Comparison of ENCODE assay signal across 8 cellular contexts in genomic region chr17:46979023-46979870, GRCh38. TPM values are rescaled to one million over a fixed set of nuclear protein-coding genes. Genes with fewer than 3 reads are reported as not detected.
A peak's percentile ranks its signal among the peaks of the same experiment; 100 is the strongest.
DNase-seq lines count a peak whose midpoint lies in the region; ATAC-seq lines count a peak whose summit lies in the region.

Gene RPRML (minus strand): TSS chr17:46979253. CDS start chr17:46979007, 246 bp downstream.

- no peaks in the 10 kb centered on the region for H3K36me3 ChIP-seq in CD4-positive, alpha-beta memory T cell (ENCODE audit: insufficient read depth, low read length)
- H3K36me3 ChIP-seq in duodenal mucosa (ENCODE audit: control insufficient read depth in 1 of 2, insufficient read depth in 2 of 2, low read length in 2 of 2) (no peaks in the 10 kb centered on the region), mesendoderm (ENCODE audit: control insufficient read depth, insufficient read depth, low read length) (no peaks in the 10 kb centered on the region)

- no peak within 1 kb of the TSS for H4K8ac ChIP-seq in mesendoderm (ENCODE audit: low read depth, low read length)

- H3K36me3 Mint-ChIP-seq in CD4-positive, alpha-beta memory T cell, result peaks cover 4 to 22% of the 10 kb centered on the region in 2 donors

- peak within 1 kb of the TSS; percentile 78 to 90 (median 84) for H3K4me3 Mint-ChIP-seq in CD4-positive, alpha-beta memory T cell

- H3K9me3 Mint-ChIP-seq in CD4-positive, alpha-beta memory T cell, result peaks cover 0 to 1% (median 0%) of the 10 kb centered on the region in 8 donors

- H2BK120ac ChIP-seq in mesendoderm (ENCODE audit: low read depth, low read length), result no peak within 1 kb of the TSS

- H3K4me3 ChIP-seq in CD4-positive, alpha-beta memory T cell (ENCODE audit: low read length in 2 of 2), result peak within 1 kb of the TSS in 1 of 2 donors; percentile 54
- H3K4me3 ChIP-seq in Jurkat, Clone E6-1 (ENCODE audit: low read length), result peak within 1 kb of the TSS; percentile 48
- H3K4me3 ChIP-seq in duodenal mucosa (ENCODE audit: low read depth in 1 of 2, low read length in 2 of 2) (peak within 1 kb of the TSS; percentile 55 to 69), mesendoderm (ENCODE audit: low read length) (no peak within 1 kb of the TSS)

- peaks cover 37 to 46% of the 10 kb centered on the region in 2 donors for H3K27me3 Mint-ChIP-seq in CD4-positive, alpha-beta memory T cell

- H3K23ac ChIP-seq in mesendoderm (ENCODE audit: low read length), result peak within 1 kb of the TSS; percentile 45

- H3K79me2 ChIP-seq in mesendoderm (ENCODE audit: control insufficient read depth, insufficient read depth, low read length), result no peaks in the 10 kb centered on the region

- no peaks in the 10 kb centered on the region for H3K79me1 ChIP-seq in mesendoderm (ENCODE audit: low read length)

- H3K18ac ChIP-seq in mesendoderm (ENCODE audit: low read length), result no peak within 1 kb of the TSS

- WGBS in mesendoderm (ENCODE audit: extremely low coverage, insufficient coverage, low lambda C conversion rate), result no CpG with 5 or more reads among the region's 73 CpGs

- no peak within 1 kb of the TSS for H4K5ac ChIP-seq in mesendoderm (ENCODE audit: low read length)

- H3K56ac ChIP-seq in mesendoderm (ENCODE audit: low read length), result peak within 1 kb of the TSS; percentile 73

- H3K27ac Mint-ChIP-seq in CD4-positive, alpha-beta memory T cell, result peak within 1 kb of the TSS in 1 of 7 donors; percentile 20

- H2BK5ac ChIP-seq in mesendoderm (ENCODE audit: low read length), result no peak within 1 kb of the TSS

- peaks cover 6 to 12% (median 7%) of the 10 kb centered on the region in 4 donors for H3K4me1 Mint-ChIP-seq in CD4-positive, alpha-beta memory T cell

- H3K9ac ChIP-seq in duodenal mucosa (ENCODE audit: low read depth in 1 of 2, low read length in 2 of 2) (no peak within 1 kb of the TSS), mesendoderm (ENCODE audit: low read length) (peak within 1 kb of the TSS; percentile 17)

- no peak within 1 kb of the TSS for H2AK5ac ChIP-seq in mesendoderm (ENCODE audit: low read length)

- POLR2A ChIA-PET in CD4-positive, alpha-beta memory T cell (lab: Charles Lee; ENCODE audit: partially characterized antibody), result interaction anchor here (0.6 kb wide), 1 partner anchor 396 kb away, joined by 4 read pairs; no protein-coding TSS in a partner anchor

- CTCF ChIA-PET in CD4-positive, alpha-beta memory T cell (lab: Charles Lee; ENCODE audit: partially characterized antibody), result no interaction called here

- H3K4ac ChIP-seq in mesendoderm (ENCODE audit: low read depth, low read length), result no peak within 1 kb of the TSS

- H2BK15ac ChIP-seq in mesendoderm (replicated peaks; ENCODE audit: low read depth), result no peak within 1 kb of the TSS

- H3K4me2 ChIP-seq in mesendoderm (ENCODE audit: low read length), result peak within 1 kb of the TSS; percentile 66

- H3K27me3 ChIP-seq in CD4-positive, alpha-beta memory T cell (ENCODE audit: insufficient read depth, low read length), result peaks cover 21% of the 10 kb centered on the region
- H3K27me3 ChIP-seq in duodenal mucosa (ENCODE audit: control insufficient read depth in 1 of 2, insufficient read depth in 2 of 2, low read length in 2 of 2), result peaks cover 33 to 38% of the 10 kb centered on the region in 2 donors
- peaks cover 11% of the 10 kb centered on the region for H3K27me3 ChIP-seq in mesendoderm (ENCODE audit: insufficient read depth, low read length, poor library complexity)

- peak in 4 of 5 donors; percentile 7 to 20 (median 10) for DNase-seq in CD4-positive, alpha-beta memory T cell
- DNase-seq in Jurkat, Clone E6-1 (ENCODE audit: low read depth, low spot score), result peak; percentile 22
- DNase-seq in T1000 (lab: John Stamatoyannopoulos, UW) (peak; percentile 40), mesendoderm (peak; percentile 42), epidermal melanocyte (ENCODE audit: insufficient read length, low spot score) (no peak)
- peak; percentile 55 for DNase-seq in stimulated activated naive CD8-positive, alpha-beta T cell treated with anti-CD3 and anti-CD28 coated beads, Interleukin-15, Interleukin-2, amounts not matched to agents 100 U/mL and 50 U/mL, for 24 hours

- peak; percentile 74 for ATAC-seq in stimulated activated naive CD8-positive, alpha-beta T cell treated with anti-CD3 and anti-CD28 coated beads, Interleukin-15, Interleukin-2, amounts not matched to agents 100 U/mL and 50 U/mL, for 24 hours
- no peak for ATAC-seq in GM21717 (IDR thresholded peaks at IDR 0.05; ENCODE audit: unreplicated experiment)

- intact Hi-C loops in CD4-positive, alpha-beta memory T cell (cut with micrococcal nuclease), result no loop called here

- H3K9me3 ChIP-seq in CD4-positive, alpha-beta memory T cell (ENCODE audit: control insufficient read depth in 1 of 2, low read length in 2 of 2), result no peaks in the 10 kb centered on the region
- H3K9me3 ChIP-seq in duodenal mucosa (ENCODE audit: control insufficient read depth in 1 of 2, low read length in 2 of 2), result no peaks in the 10 kb centered on the region

- no peak within 1 kb of the TSS for H3K27ac ChIP-seq in CD4-positive, alpha-beta memory T cell (ENCODE audit: low read depth, low read length)
- no peak within 1 kb of the TSS for H3K27ac ChIP-seq in duodenal mucosa (ENCODE audit: low read depth, low read length)
- H3K27ac ChIP-seq in mesendoderm (ENCODE audit: low read depth, low read length), result no peak within 1 kb of the TSS

- H3K4me1 ChIP-seq in CD4-positive, alpha-beta memory T cell (ENCODE audit: insufficient read depth, low read length), result peaks cover 12% of the 10 kb centered on the region
- H3K4me1 ChIP-seq in duodenal mucosa (ENCODE audit: control insufficient read depth in 1 of 2, insufficient read depth in 2 of 2, low read length in 2 of 2) (peaks cover under 1 to 13% of the 10 kb centered on the region in 2 donors), mesendoderm (ENCODE audit: control insufficient read depth, low read depth, low read length) (peaks cover 11% of the 10 kb centered on the region)

RNA-seq across cellular contexts. Expression of gene RPRML, which starts in this region (rescaled TPM):
- total RNA-seq in CD4-positive, alpha-beta memory T cell, result not detected
- not detected for polyA plus RNA-seq in CD4-positive, alpha-beta memory T cell
- not detected for polyA plus RNA-seq in Jurkat, Clone E6-1 (2012; ENCODE audit: insufficient read depth, insufficient read length)
- polyA plus RNA-seq in mesendoderm (2013, experiment 1 of 2), result 0.37 TPM
- 0.48 TPM for polyA plus RNA-seq in mesendoderm (2013, experiment 2 of 2)

Comparison
In these comparisons a context has a peak if more than half of its experiments do, and no peak if none do; other contexts are left out.
1. Peak in DNase-seq in CD4-positive, alpha-beta memory T cell; RNA of the gene not detected or under 1 TPM.